Comparison of ENCODE assay signal across 11 cellular contexts in genomic region chr2:75570948-75571729, GRCh38. TPM values are rescaled to one million over a fixed set of nuclear protein-coding genes. Genes with fewer than 3 reads are reported as not detected.
DNase-seq lines count a peak whose midpoint lies in the region; ATAC-seq and TF ChIP-seq lines count a peak whose summit lies in the region.
"Had no signal": no experiment of that assay in that cellular context is flagged by ENCODE, and none has a peak within 500 bp of the region (broad histone marks: within the 10 kb centered on the region; RNA-seq: fewer than 3 reads in every experiment).

No MANE protein-coding gene starts in this region.

- in situ Hi-C loops in GM13976 (cut with MboI; ENCODE audit: low sequenced_read_pairs, unreplicated experiment) = no loop called here

- no peaks in the 10 kb centered on the region for H3K27me3 ChIP-seq in heart right ventricle
- H3K27me3 ChIP-seq in right atrium auricular region = no peaks in the 10 kb centered on the region
- no peaks in the 10 kb centered on the region for H3K27me3 ChIP-seq in aorta (ENCODE audit: control insufficient read depth in 1 of 2, insufficient read depth in 2 of 2, low read length in 1 of 2)

- DNase-seq in heart right ventricle (peak in 1 of 2 donors; percentile 31), right atrium auricular region (ENCODE audit: low spot score) (no peak), dermis blood vessel endothelial cell (peak; percentile 38), aorta (no peak), GM13976 (ENCODE audit: low spot score) (no peak)
- DNase-seq: activated naive CD8-positive, alpha-beta T cell treated with anti-CD3 and anti-CD28 coated beads, Interleukin-2, amount 10 ng/mL, durations not matched to agents 7 days and 5 days; naive thymus-derived CD8-positive, alpha-beta T cell had no signal

- intact Hi-C loops in heart right ventricle (cut with DNase I) (no loop called here), aorta (cut with DNase I) (no loop called here)

- H3K4me1 ChIP-seq in heart right ventricle (peaks cover 0 to 8% (median 3%) of the 10 kb centered on the region in 9 donors), right atrium auricular region (no peaks in the 10 kb centered on the region), mesodermal cell (ENCODE audit: control insufficient read depth, insufficient read depth, low read length, poor library complexity, severe bottlenecking) (peaks cover 4% of the 10 kb centered on the region), aorta (ENCODE audit: control insufficient read depth in 1 of 2, insufficient read depth in 2 of 2, low read length in 2 of 2) (no peaks in the 10 kb centered on the region)

- ATAC-seq in heart right ventricle (peak in 7 of 8 donors; percentile 20 to 83 (median 58)), aorta (ENCODE audit: low FRiP score) (peak; percentile 52), esophagus mucosa (no peak), GM18519 (IDR thresholded peaks at IDR 0.05; ENCODE audit: low FRiP score, unreplicated experiment) (no peak)
- ATAC-seq: naive thymus-derived CD8-positive, alpha-beta T cell had no signal

- H3K9me3 ChIP-seq in heart right ventricle = peaks cover 0 to 10% (median 0%) of the 10 kb centered on the region in 11 donors
- H3K9me3 ChIP-seq in right atrium auricular region = no peaks in the 10 kb centered on the region
- H3K9me3 ChIP-seq in mesodermal cell (ENCODE audit: control insufficient read depth, low read length) = no peaks in the 10 kb centered on the region
- H3K9me3 ChIP-seq in aorta (ENCODE audit: control insufficient read depth, low read length) = peaks cover 2% of the 10 kb centered on the region

- H3K27ac ChIP-seq in heart right ventricle (no peak overlapping the region), right atrium auricular region (no peak overlapping the region), mesodermal cell (ENCODE audit: low read depth, low read length, severe bottlenecking) (peak overlapping the region; percentile 62), aorta (ENCODE audit: low read depth in 1 of 2, low read length in 2 of 2) (no peak overlapping the region)
- H3K27ac ChIP-seq: PC-9 had no signal

- H3K4me3 ChIP-seq in heart right ventricle (no peak overlapping the region), right atrium auricular region (no peak overlapping the region), mesodermal cell (ENCODE audit: extremely low read depth, insufficient read depth, low read length, poor library complexity, severe bottlenecking) (no peak overlapping the region), aorta (ENCODE audit: low read length in 2 of 2) (no peak overlapping the region)
- H3K4me3 ChIP-seq: PC-9 had no signal

- WGBS in heart right ventricle, 2 donors = 40 to 47% methylated on average over 7 of the region's 7 CpGs
- WGBS in mesodermal cell (ENCODE audit: insufficient coverage in 2 of 2), 2 experiments = 76 to 79% methylated on average over 7 of the region's 7 CpGs
- 12 to 17% methylated on average over 7 of the region's 7 CpGs for WGBS in aorta, 2 donors

- TF ChIP-seq CTCF in heart right ventricle (IDR thresholded peaks at IDR 0.05) (no peak), right atrium auricular region (IDR thresholded peaks at IDR 0.05) (no peak), GM13976 (IDR thresholded peaks at IDR 0.05; ENCODE audit: borderline replicate concordance, control extremely low read depth, extremely low read depth, insufficient read depth, missing control alignments) (no peak)

- H3K36me3 ChIP-seq in heart right ventricle (no peaks in the 10 kb centered on the region), right atrium auricular region (no peaks in the 10 kb centered on the region), mesodermal cell (ENCODE audit: control insufficient read depth, insufficient read depth, low read length) (no peaks in the 10 kb centered on the region), aorta (ENCODE audit: control insufficient read depth in 1 of 2, insufficient read depth in 2 of 2, low read length in 1 of 2) (no peaks in the 10 kb centered on the region)

RNA-seq across cellular contexts. Expression of gene EVA1A, which starts 10.4 kb away (rescaled TPM):
- total RNA-seq in heart right ventricle (1 to 10 TPM in 4 of 10 donors, under 1 TPM in 6; 0.17 to 3.4 (median 0.99) TPM), right atrium auricular region (1 to 10 TPM in 1 of 2 donors, under 1 TPM in 1; 0.47 to 1.2 TPM), dermis blood vessel endothelial cell (66.7 and 90.5 TPM in 2 replicates), aorta (1 to 10 TPM; 1.7 to 3.1 TPM), esophagus mucosa (0.56 TPM)
- polyA plus RNA-seq in heart right ventricle (1 to 10 TPM in 1 of 2 donors, under 1 TPM in 1; 0.73 to 1.8 TPM), aorta (1 to 10 TPM in 1 of 2 donors, under 1 TPM in 1; 0.82 to 6.0 TPM)
- 10.6 TPM for polyA plus RNA-seq in mesodermal cell (2013, experiment 1 of 2)
- polyA plus RNA-seq in mesodermal cell (2013, experiment 2 of 2) = 11.1 TPM
- total RNA-seq: activated naive CD8-positive, alpha-beta T cell treated with anti-CD3 and anti-CD28 coated beads, Interleukin-2, amount 10 ng/mL, durations not matched to agents 7 days and 5 days; naive thymus-derived CD8-positive, alpha-beta T cell had no signal

Comparison
In these comparisons a context has a peak if more than half of its experiments do, and no peak if none do; other contexts are left out.
1. ATAC-seq: peak in heart right ventricle (7 of 8) and aorta (single experiment); none in esophagus mucosa (single experiment) and GM18519 (single experiment).
2. RNA of gene EVA1A, which starts 10.4 kb away (total RNA-seq): 66.7 to 90.5 TPM in dermis blood vessel endothelial cell; 1.7 to 3.1 TPM in aorta, 0.47 to 1.2 TPM in right atrium auricular region, 0.17 to 3.4 TPM in heart right ventricle and 0.56 TPM in esophagus mucosa (single experiment); every median in the first group is over 10 times any median in the second.